In genomic region chr6:28159029-28159607, GRCh38 we compare ENCODE assay signal across 7 cellular contexts.
"Had no signal": no experiment of that assay in that cellular context is flagged by ENCODE, and none has a peak within 500 bp of the region (broad histone marks: within the 10 kb centered on the region; RNA-seq: fewer than 3 reads in every experiment).

No MANE protein-coding gene starts in this region.

- H3K27ac Mint-ChIP-seq: IgD-negative memory B cell had no signal

- FAIRE-seq: HTR-8/SVneo had no signal

- H3K27me3 Mint-ChIP-seq: IgD-negative memory B cell had no signal

- H3K4me2 ChIP-seq: KMS-11 had no signal

- H3K4me3 Mint-ChIP-seq: IgD-negative memory B cell had no signal

- DNase-seq: IMR-90, KBM-7, KG1 had no signal

- H3K9ac ChIP-seq: KMS-11 had no signal

- H3K27ac ChIP-seq: HL-60, KMS-11 had no signal
